ENCODE assay signal across 11 cellular contexts in the genomic region with DNA sequence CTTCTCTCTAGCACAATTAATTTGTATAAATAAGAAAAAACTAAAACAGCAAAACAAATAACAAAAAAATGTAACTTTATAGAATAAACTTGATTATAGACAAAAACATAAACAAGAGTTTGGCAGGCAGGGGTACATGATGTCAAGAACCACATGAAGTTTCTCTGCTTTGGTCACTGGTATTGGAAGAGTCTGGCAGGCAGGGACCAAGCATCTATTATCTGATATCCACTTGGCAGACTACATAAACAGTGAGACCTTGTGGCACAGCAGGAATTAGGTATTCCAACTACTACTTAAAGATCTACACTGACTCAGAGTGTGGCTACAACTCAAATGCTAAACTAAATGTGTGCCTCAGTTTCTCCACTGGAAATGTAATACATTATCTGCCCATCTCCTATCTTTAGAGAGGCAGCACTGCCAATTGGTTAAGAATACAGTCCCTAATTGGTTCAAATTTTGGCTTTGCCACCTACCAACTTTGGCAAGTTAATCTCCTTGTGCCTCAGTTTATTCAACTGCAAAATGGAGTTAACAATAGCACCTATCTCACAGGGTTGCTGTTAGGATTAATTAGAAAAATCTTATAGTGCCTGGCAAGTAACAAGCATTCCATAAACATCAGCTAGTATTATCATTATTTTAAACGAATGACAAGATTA. TPM values are rescaled to one million over a fixed set of nuclear protein-coding genes. Genes with fewer than 3 reads are reported as not detected.
DNase-seq lines count a peak whose midpoint lies in the region; ATAC-seq, FAIRE-seq and TF ChIP-seq lines count a peak whose summit lies in the region.
"Had no signal": no experiment of that assay in that cellular context is flagged by ENCODE, and none has a peak within 500 bp of the region (broad histone marks: within the 10 kb centered on the region; RNA-seq: fewer than 3 reads in every experiment).

No MANE protein-coding gene starts in this region.

- DNase-seq in HFF-Myc (ENCODE audit: extremely low read depth, low read depth) = no peak
- no peak for DNase-seq in foreskin fibroblast
- no peak for DNase-seq in LoVo (ENCODE audit: low spot score)
- DNase-seq in CD14-positive monocyte (ENCODE audit: low spot score) = no peak
- DNase-seq: GDM1, NCI-H1105, Peyer's patch had no signal

- H3K27me3 Mint-ChIP-seq in CD14-positive monocyte (ENCODE audit: low read depth in 3 of 3) = peaks cover 0 to 4% (median 2%) of the 10 kb centered on the region in 3 donors

- peak overlapping the region; percentile 90 for H3K4me3 ChIP-seq in HFF-Myc (replicated peaks; ENCODE audit: low read depth, low read length)
- H3K4me3 ChIP-seq in foreskin fibroblast (ENCODE audit: low read depth in 1 of 2, low read length in 2 of 2) = peak overlapping the region; percentile 79 to 91
- H3K4me3 ChIP-seq in skeletal muscle satellite cell (ENCODE audit: low read length) = peak overlapping the region; percentile 99

- peak overlapping the region; percentile 86 for H3K4me2 ChIP-seq in skeletal muscle satellite cell (ENCODE audit: low read length)

- H3K27ac Mint-ChIP-seq in CD14-positive monocyte = no peak overlapping the region

- no peak overlapping the region for H3K4me3 Mint-ChIP-seq in CD14-positive monocyte

- peaks cover 50% of the 10 kb centered on the region for H3K4me1 ChIP-seq in skeletal muscle satellite cell (ENCODE audit: control insufficient read depth, insufficient read depth, low read length)
- H3K4me1 ChIP-seq: colonic mucosa had no signal

- H3K36me3 Mint-ChIP-seq in CD14-positive monocyte = peaks cover 0 to 10% of the 10 kb centered on the region in 2 donors

- peak; percentile 26 for FAIRE-seq in TTC549 (lab: Jason Lieb, UNC)

- TF ChIP-seq CTCF in HFF-Myc (IDR thresholded peaks at IDR 0.05; ENCODE audit: low read depth, low read length, missing control alignments) (no peak), foreskin fibroblast (IDR thresholded peaks at IDR 0.05; ENCODE audit: low read depth, low read length) (no peak), CD14-positive monocyte (IDR thresholded peaks at IDR 0.05) (no peak)

- H3K27me3 ChIP-seq in skeletal muscle satellite cell (ENCODE audit: control insufficient read depth, insufficient read depth, low read length) = no peaks in the 10 kb centered on the region
- H3K27me3 ChIP-seq: colonic mucosa, Peyer's patch had no signal

- intact Hi-C loops in CD14-positive monocyte (cut with micrococcal nuclease) = loop anchor here in 1 of 2 donors (10.0 kb wide), 1 partner anchor 80 kb away; no protein-coding TSS in a partner anchor

- H3K9ac ChIP-seq in skeletal muscle satellite cell (ENCODE audit: low read depth, low read length) = no peak overlapping the region

- H3K9me3 Mint-ChIP-seq in CD14-positive monocyte = no peaks in the 10 kb centered on the region

- H3K36me3 ChIP-seq in skeletal muscle satellite cell (ENCODE audit: insufficient read depth, low read length) = no peaks in the 10 kb centered on the region
- H3K36me3 ChIP-seq: colonic mucosa, Peyer's patch had no signal

- no peaks in the 10 kb centered on the region for H3K9me3 ChIP-seq in skeletal muscle satellite cell (replicated peaks; ENCODE audit: low read length)
- H3K9me3 ChIP-seq: colonic mucosa, Peyer's patch had no signal

- peaks cover 39% of the 10 kb centered on the region for H3K4me1 Mint-ChIP-seq in CD14-positive monocyte

- no peak for ATAC-seq in HG03354 (IDR thresholded peaks at IDR 0.05; ENCODE audit: poor library complexity, severe bottlenecking, unreplicated experiment)

RNA-seq across cellular contexts. Expression of a gene that starts 2.7 kb away (rescaled TPM):
- 41.3 and 61.9 TPM in 2 replicates for total RNA-seq in skeletal muscle satellite cell (2012; rRNA removed)
- 1 to 10 TPM; 1.0 to 4.0 TPM for polyA plus RNA-seq in CD14-positive monocyte
